13 cellular contexts compared by ENCODE assay signal in the genomic region with DNA sequence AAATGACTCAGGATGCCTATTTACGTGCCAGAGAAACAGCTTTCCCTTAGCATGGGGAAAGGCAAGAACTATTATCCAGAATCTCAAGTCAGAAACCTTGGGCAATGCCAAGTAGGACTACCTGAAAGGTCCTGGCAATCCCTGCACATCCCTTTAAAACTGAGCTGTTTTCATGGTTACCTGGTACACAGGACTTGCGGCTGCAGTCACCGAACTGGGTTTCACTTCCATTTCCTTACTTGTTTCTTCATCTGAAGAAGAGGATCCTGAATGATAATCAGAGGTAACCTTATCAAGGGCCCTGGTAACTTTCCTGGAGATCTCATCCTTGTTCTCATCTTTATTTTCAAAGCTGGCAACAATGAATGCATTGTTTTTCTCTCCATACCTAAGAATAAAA. TPM values are rescaled to one million over a fixed set of nuclear protein-coding genes. Genes with fewer than 3 reads are reported as not detected.
A peak's percentile ranks its signal among the peaks of the same experiment; 100 is the strongest.
DNase-seq lines count a peak whose midpoint lies in the region; ATAC-seq and TF ChIP-seq lines count a peak whose summit lies in the region.
"Had no signal": no experiment of that assay in that cellular context is flagged by ENCODE, and none has a peak within 500 bp of the region (broad histone marks: within the 10 kb centered on the region; RNA-seq: fewer than 3 reads in every experiment).

No MANE protein-coding gene starts in this region.

- H3K27me3 ChIP-seq in CD4-positive, alpha-beta T cell (ENCODE audit: control insufficient read depth, insufficient read depth, low read length) = no peaks in the 10 kb centered on the region
- no peaks in the 10 kb centered on the region for H3K27me3 ChIP-seq in dorsolateral prefrontal cortex
- H3K27me3 ChIP-seq: uterus had no signal

- H3K4me3 Mint-ChIP-seq in CD4-positive, alpha-beta T cell = peak overlapping the region; percentile 20

- H3K27ac Mint-ChIP-seq in CD4-positive, alpha-beta T cell = no peak overlapping the region

- no peak overlapping the region for H3K27ac ChIP-seq in CD4-positive, alpha-beta T cell (ENCODE audit: low read depth, low read length)
- no peak overlapping the region for H3K27ac ChIP-seq in dorsolateral prefrontal cortex
- H3K27ac ChIP-seq: uterus had no signal

- intact Hi-C loops in CD4-positive, alpha-beta T cell (cut with DNase I, micrococcal nuclease) = no loop called here
- intact Hi-C loops in dorsolateral prefrontal cortex (cut with DNase I) = no loop called here

- DNase-seq in CD4-positive, alpha-beta T cell = no peak
- no peak for DNase-seq in dorsolateral prefrontal cortex
- no peak for DNase-seq in NCI-H69 (lab: John Stamatoyannopoulos, UW)
- no peak for DNase-seq in NCI-H1105 (lab: John Stamatoyannopoulos, UW)
- no peak for DNase-seq in anterior cingulate cortex (lab: John Stamatoyannopoulos, UW)
- DNase-seq: AML-193, mucosa of descending colon, NCI-H1092, uterus had no signal

- no peak for TF ChIP-seq CTCF in CD4-positive, alpha-beta T cell (IDR thresholded peaks at IDR 0.05)
- TF ChIP-seq CTCF in dorsolateral prefrontal cortex (IDR thresholded peaks at IDR 0.05 in 54 of 56, conservative IDR thresholded peaks at IDR 0.05 in 2 of 56; ENCODE audit: low read depth in 1 of 56, partially characterized antibody in 56 of 56) = no peak

- H3K27me3 Mint-ChIP-seq in CD4-positive, alpha-beta T cell = no peaks in the 10 kb centered on the region

- H3K4me3 ChIP-seq in dorsolateral prefrontal cortex = no peak overlapping the region
- H3K4me3 ChIP-seq: mucosa of descending colon, uterus had no signal

- no peaks in the 10 kb centered on the region for H3K9me3 Mint-ChIP-seq in CD4-positive, alpha-beta T cell

- no peaks in the 10 kb centered on the region for H3K9me3 ChIP-seq in CD4-positive, alpha-beta T cell (ENCODE audit: control insufficient read depth, low read length)
- H3K9me3 ChIP-seq: mucosa of descending colon, uterus had no signal

- H3K4me1 Mint-ChIP-seq in CD4-positive, alpha-beta T cell (ENCODE audit: low read depth) = peaks cover 8% of the 10 kb centered on the region

- ATAC-seq in CD4-positive, alpha-beta T cell (ENCODE audit: poor library complexity) = no peak
- ATAC-seq in GM18873 (IDR thresholded peaks at IDR 0.05; ENCODE audit: low FRiP score, unreplicated experiment) (peak; percentile 52), GM21723 (IDR thresholded peaks at IDR 0.05; ENCODE audit: unreplicated experiment) (peak; percentile 83), HG03175 (IDR thresholded peaks at IDR 0.05; ENCODE audit: unreplicated experiment) (peak; percentile 84)
- ATAC-seq: mucosa of descending colon, sciatic nerve had no signal

- CTCF ChIA-PET in CD4-positive, alpha-beta T cell (lab: Charles Lee) = interaction anchor here (1.2 to 1.3 kb wide), 2 partner anchors 8 to 17 kb away, joined by 3 read pairs; no protein-coding TSS in a partner anchor

- H3K36me3 Mint-ChIP-seq in CD4-positive, alpha-beta T cell (ENCODE audit: low read depth) = peaks cover 80% of the 10 kb centered on the region

- POLR2A ChIA-PET in CD4-positive, alpha-beta T cell (lab: Charles Lee) = interaction anchor here (1.5 kb wide), 1 partner anchor 87 kb away, joined by 3 read pairs; no protein-coding TSS in a partner anchor

RNA-seq across cellular contexts. Expression of gene BTG3, which starts 14.3 kb away (rescaled TPM):
- 10 to 100 TPM; 81.9 to 84.0 TPM for total RNA-seq in CD4-positive, alpha-beta T cell
- total RNA-seq in dorsolateral prefrontal cortex = 10 to 100 TPM in 75 of 120 experiments, 1 to 10 TPM in 45; 4.1 to 28.8 (median 11.0) TPM
